In genomic region chr2:19504400-19505198, GRCh38 we compare ENCODE assay signal across 15 cellular contexts.
DNase-seq lines count a peak whose midpoint lies in the region; ATAC-seq and TF ChIP-seq lines count a peak whose summit lies in the region.
"Had no signal": no experiment of that assay in that cellular context is flagged by ENCODE, and none has a peak within 500 bp of the region (broad histone marks: within the 10 kb centered on the region; RNA-seq: fewer than 3 reads in every experiment).

No MANE protein-coding gene starts in this region.

- DNase-seq in COLO668 (lab: John Stamatoyannopoulos, UW; ENCODE audit: unreplicated experiment) (peak; percentile 73), HK-2 (ENCODE audit: unreplicated experiment) (peak; percentile 10), PC-3 (peak; percentile 20), OCI-M1 (lab: John Stamatoyannopoulos, UW) (no peak), COR-L47 (lab: John Stamatoyannopoulos, UW) (no peak)
- no peak for DNase-seq in activated naive CD4-positive, alpha-beta T cell treated with anti-CD3 and anti-CD28 coated beads for 36 hours
- DNase-seq: activated CD8-positive, alpha-beta memory T cell treated with anti-CD3 and anti-CD28 coated beads, Interleukin-2, amount 50 U/mL, for 4 hours; immature natural killer cell; Karpas-422; T1000; uterus had no signal

- H3K4me3 Mint-ChIP-seq in activated naive CD4-positive, alpha-beta T cell treated with anti-CD3 and anti-CD28 coated beads for 36 hours = no peak overlapping the region
- H3K4me3 Mint-ChIP-seq: immature natural killer cell had no signal

- no peaks in the 10 kb centered on the region for H3K9me3 Mint-ChIP-seq in activated naive CD4-positive, alpha-beta T cell treated with anti-CD3 and anti-CD28 coated beads for 36 hours

- H3K27me3 ChIP-seq in PC-3 (ENCODE audit: low read length) (no peaks in the 10 kb centered on the region), liver (ENCODE audit: control insufficient read depth in 4 of 4, insufficient read depth in 4 of 4, low read length in 3 of 4) (no peaks in the 10 kb centered on the region)
- H3K27me3 ChIP-seq: SJSA1, uterus had no signal

- POLR2A ChIA-PET in PC-3 (lab: Charles Lee; ENCODE audit: unreplicated experiment) = no interaction called here

- H3K9me2 ChIP-seq in PC-3 (replicated peaks; ENCODE audit: low read length) = no peaks in the 10 kb centered on the region

- TF ChIP-seq CTCF in PC-3 (conservative IDR thresholded peaks at IDR 0.05; ENCODE audit: low read depth, low read length) (no peak), liver (IDR thresholded peaks at IDR 0.05; ENCODE audit: low read depth, low read length, missing input control) (no peak)

- H3K4me1 ChIP-seq in PC-3 (ENCODE audit: insufficient read depth, low read length) = peaks cover 18% of the 10 kb centered on the region
- peaks cover 0 to 19% (median 8%) of the 10 kb centered on the region in 4 donors for H3K4me1 ChIP-seq in liver (ENCODE audit: control insufficient read depth in 4 of 4, insufficient read depth in 4 of 4, low read length in 3 of 4)
- H3K4me1 ChIP-seq: parathyroid adenoma, SJSA1, uterus had no signal

- peak; percentile 38 for ATAC-seq in PC-3
- ATAC-seq in GM19455 (IDR thresholded peaks at IDR 0.05; ENCODE audit: unreplicated experiment) = no peak

- 26% methylated on average over 5 of the region's 5 CpGs for WGBS in liver

- intact Hi-C loops in PC-3 (cut with micrococcal nuclease) = no loop called here
- intact Hi-C loops in activated naive CD4-positive, alpha-beta T cell treated with anti-CD3 and anti-CD28 coated beads for 36 hours (cut with micrococcal nuclease) = no loop called here

- no peak for TF ChIP-seq RAD21 in liver (IDR thresholded peaks at IDR 0.05)

- H3K36me3 ChIP-seq in PC-3 (ENCODE audit: low read depth, low read length) (no peaks in the 10 kb centered on the region), liver (ENCODE audit: control insufficient read depth in 4 of 4, insufficient read depth in 3 of 4, low read depth in 1 of 4, low read length in 3 of 4) (no peaks in the 10 kb centered on the region)
- H3K36me3 ChIP-seq: SJSA1, uterus had no signal

- no TSS peak for BruUV-seq in PC-3 (replicated peaks; lab: Mats Ljungman, UMichigan)

- no peak overlapping the region for H3K9ac ChIP-seq in PC-3 (ENCODE audit: low read length)
- no peak overlapping the region for H3K9ac ChIP-seq in liver (ENCODE audit: low read depth in 1 of 2, low read length in 2 of 2)
- H3K9ac ChIP-seq: parathyroid adenoma had no signal

- H3K9me3 ChIP-seq in PC-3 (ENCODE audit: low read length) = no peaks in the 10 kb centered on the region
- H3K9me3 ChIP-seq in liver (ENCODE audit: control insufficient read depth in 4 of 4, low read length in 3 of 4) = no peaks in the 10 kb centered on the region
- H3K9me3 ChIP-seq: SJSA1, uterus had no signal

- H3K27ac Mint-ChIP-seq in activated naive CD4-positive, alpha-beta T cell treated with anti-CD3 and anti-CD28 coated beads for 36 hours = no peak overlapping the region
- H3K27ac Mint-ChIP-seq: immature natural killer cell had no signal

- no peaks in the 10 kb centered on the region for H3K36me3 Mint-ChIP-seq in activated naive CD4-positive, alpha-beta T cell treated with anti-CD3 and anti-CD28 coated beads for 36 hours (ENCODE audit: low read depth)
- H3K36me3 Mint-ChIP-seq: immature natural killer cell had no signal

- no peaks in the 10 kb centered on the region for H3F3A ChIP-seq in PC-3 (ENCODE audit: low read length, unreplicated experiment)

- H3K27me3 Mint-ChIP-seq in activated naive CD4-positive, alpha-beta T cell treated with anti-CD3 and anti-CD28 coated beads for 36 hours (ENCODE audit: low read depth) = peaks cover 13% of the 10 kb centered on the region

- no peaks in the 10 kb centered on the region for H4K20me1 ChIP-seq in PC-3 (ENCODE audit: low read length)

- no peaks in the 10 kb centered on the region for H3K4me1 Mint-ChIP-seq in activated naive CD4-positive, alpha-beta T cell treated with anti-CD3 and anti-CD28 coated beads for 36 hours (ENCODE audit: low read depth)
- H3K4me1 Mint-ChIP-seq: immature natural killer cell had no signal

- peak overlapping the region; percentile 20 for H3K4me2 ChIP-seq in PC-3 (ENCODE audit: low read length)

- H3K27ac ChIP-seq in PC-3 (ENCODE audit: low read length) (no peak overlapping the region), liver (ENCODE audit: low read depth in 1 of 2, low read length in 2 of 2) (peak overlapping the region in 1 of 2 donors; percentile 6)
- H3K27ac ChIP-seq: parathyroid adenoma, SJSA1, uterus had no signal

- CTCF ChIA-PET in PC-3 (lab: Charles Lee) = no interaction called here
- CTCF ChIA-PET in activated naive CD4-positive, alpha-beta T cell treated with anti-CD3 and anti-CD28 coated beads for 36 hours (lab: Charles Lee) = no interaction called here

- H3K79me2 ChIP-seq in PC-3 (ENCODE audit: low read length) = no peaks in the 10 kb centered on the region
- H3K79me2 ChIP-seq: parathyroid adenoma had no signal

- no peak overlapping the region for H3K4me3 ChIP-seq in PC-3 (ENCODE audit: low read length)
- no peak overlapping the region for H3K4me3 ChIP-seq in liver (ENCODE audit: low read depth in 1 of 3, low read length in 3 of 3)
- H3K4me3 ChIP-seq: SJSA1, uterus had no signal

- H2AFZ ChIP-seq in PC-3 (ENCODE audit: low read length) = peak overlapping the region; percentile 24
- H2AFZ ChIP-seq: parathyroid adenoma had no signal

TF ChIP-seq in liver, 16 proteins besides CTCF, POLR2A, EP300 and RAD21:
- no peak for TF ChIP-seq EGR1 (IDR thresholded peaks at IDR 0.05; ENCODE audit: low read depth in 2 of 2)
- TF ChIP-seq FOXA2 (IDR thresholded peaks at IDR 0.05) = peak; percentile 41
- peak in 1 of 2 donors; percentile 24 for TF ChIP-seq RXRA (IDR thresholded peaks at IDR 0.05)
- TF ChIP-seq, protein P1, sequence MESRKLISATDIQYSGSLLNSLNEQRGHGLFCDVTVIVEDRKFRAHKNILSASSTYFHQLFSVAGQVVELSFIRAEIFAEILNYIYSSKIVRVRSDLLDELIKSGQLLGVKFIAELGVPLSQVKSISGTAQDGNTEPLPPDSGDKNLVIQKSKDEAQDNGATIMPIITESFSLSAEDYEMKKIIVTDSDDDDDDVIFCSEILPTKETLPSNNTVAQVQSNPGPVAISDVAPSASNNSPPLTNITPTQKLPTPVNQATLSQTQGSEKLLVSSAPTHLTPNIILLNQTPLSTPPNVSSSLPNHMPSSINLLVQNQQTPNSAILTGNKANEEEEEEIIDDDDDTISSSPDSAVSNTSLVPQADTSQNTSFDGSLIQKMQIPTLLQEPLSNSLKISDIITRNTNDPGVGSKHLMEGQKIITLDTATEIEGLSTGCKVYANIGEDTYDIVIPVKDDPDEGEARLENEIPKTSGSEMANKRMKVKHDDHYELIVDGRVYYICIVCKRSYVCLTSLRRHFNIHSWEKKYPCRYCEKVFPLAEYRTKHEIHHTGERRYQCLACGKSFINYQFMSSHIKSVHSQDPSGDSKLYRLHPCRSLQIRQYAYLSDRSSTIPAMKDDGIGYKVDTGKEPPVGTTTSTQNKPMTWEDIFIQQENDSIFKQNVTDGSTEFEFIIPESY (IDR thresholded peaks at IDR 0.05) = no peak
- TF ChIP-seq, protein P2, sequence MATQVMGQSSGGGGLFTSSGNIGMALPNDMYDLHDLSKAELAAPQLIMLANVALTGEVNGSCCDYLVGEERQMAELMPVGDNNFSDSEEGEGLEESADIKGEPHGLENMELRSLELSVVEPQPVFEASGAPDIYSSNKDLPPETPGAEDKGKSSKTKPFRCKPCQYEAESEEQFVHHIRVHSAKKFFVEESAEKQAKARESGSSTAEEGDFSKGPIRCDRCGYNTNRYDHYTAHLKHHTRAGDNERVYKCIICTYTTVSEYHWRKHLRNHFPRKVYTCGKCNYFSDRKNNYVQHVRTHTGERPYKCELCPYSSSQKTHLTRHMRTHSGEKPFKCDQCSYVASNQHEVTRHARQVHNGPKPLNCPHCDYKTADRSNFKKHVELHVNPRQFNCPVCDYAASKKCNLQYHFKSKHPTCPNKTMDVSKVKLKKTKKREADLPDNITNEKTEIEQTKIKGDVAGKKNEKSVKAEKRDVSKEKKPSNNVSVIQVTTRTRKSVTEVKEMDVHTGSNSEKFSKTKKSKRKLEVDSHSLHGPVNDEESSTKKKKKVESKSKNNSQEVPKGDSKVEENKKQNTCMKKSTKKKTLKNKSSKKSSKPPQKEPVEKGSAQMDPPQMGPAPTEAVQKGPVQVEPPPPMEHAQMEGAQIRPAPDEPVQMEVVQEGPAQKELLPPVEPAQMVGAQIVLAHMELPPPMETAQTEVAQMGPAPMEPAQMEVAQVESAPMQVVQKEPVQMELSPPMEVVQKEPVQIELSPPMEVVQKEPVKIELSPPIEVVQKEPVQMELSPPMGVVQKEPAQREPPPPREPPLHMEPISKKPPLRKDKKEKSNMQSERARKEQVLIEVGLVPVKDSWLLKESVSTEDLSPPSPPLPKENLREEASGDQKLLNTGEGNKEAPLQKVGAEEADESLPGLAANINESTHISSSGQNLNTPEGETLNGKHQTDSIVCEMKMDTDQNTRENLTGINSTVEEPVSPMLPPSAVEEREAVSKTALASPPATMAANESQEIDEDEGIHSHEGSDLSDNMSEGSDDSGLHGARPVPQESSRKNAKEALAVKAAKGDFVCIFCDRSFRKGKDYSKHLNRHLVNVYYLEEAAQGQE (IDR thresholded peaks at IDR 0.05) = no peak
- TF ChIP-seq HNF4A (conservative IDR thresholded peaks at IDR 0.05) = peak; percentile 42 to 61

Comparison
In these comparisons a context has a peak if more than half of its experiments do, and no peak if none do; other contexts are left out.
1. DNase-seq: peak in COLO668 (single experiment), HK-2 (single experiment) and PC-3 (single experiment); none in activated naive CD4-positive, alpha-beta T cell treated with anti-CD3 and anti-CD28 coated beads for 36 hours (single experiment), OCI-M1 (single experiment) and COR-L47 (single experiment).